Comparison of ENCODE assay signal across 13 cellular contexts in the genomic region with DNA sequence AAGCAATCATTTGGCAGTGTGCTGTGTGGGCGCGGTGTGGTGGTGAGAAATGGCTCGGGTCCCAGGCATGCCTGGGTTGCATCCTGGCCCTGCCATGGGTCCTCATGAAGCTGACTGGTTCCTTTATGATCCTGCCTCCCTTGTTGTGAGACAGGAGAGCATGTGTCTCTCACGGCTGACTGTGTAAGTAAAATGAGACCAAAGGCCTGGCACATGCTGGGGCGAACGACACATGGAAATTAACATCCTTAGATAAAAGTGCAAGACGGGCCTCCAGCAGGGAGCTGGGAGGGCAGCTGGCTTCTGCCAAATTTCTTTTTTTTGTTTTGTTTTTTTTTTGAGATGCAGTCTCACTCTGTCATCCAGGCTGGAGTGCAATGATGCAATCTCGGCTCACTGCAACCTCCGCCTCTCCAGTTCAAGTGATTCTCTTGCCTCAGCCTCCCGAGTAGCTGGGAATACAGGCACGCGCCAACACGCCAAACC. TPM values are rescaled to one million over a fixed set of nuclear protein-coding genes. Genes with fewer than 3 reads are reported as not detected.
DNase-seq lines count a peak whose midpoint lies in the region; ATAC-seq, FAIRE-seq and TF ChIP-seq lines count a peak whose summit lies in the region.
"Had no signal": no experiment of that assay in that cellular context is flagged by ENCODE, and none has a peak within 500 bp of the region (broad histone marks: within the 10 kb centered on the region; RNA-seq: fewer than 3 reads in every experiment).

No MANE protein-coding gene starts in this region.

- H3K4me3 ChIP-seq in Caco-2 (ENCODE audit: low read depth, low read length) (no peak overlapping the region), adrenal gland (no peak overlapping the region), fibroblast of villous mesenchyme (ENCODE audit: low read depth, low read length) (no peak overlapping the region)
- H3K4me3 ChIP-seq: pancreas had no signal

- DNase-seq in Caco-2 (peak in 1 of 2 experiments; percentile 9), adrenal gland (peak in 4 of 7 donors; percentile 25 to 71 (median 40)), fibroblast of villous mesenchyme (ENCODE audit: low read depth) (peak; percentile 80), osteocyte (ENCODE audit: extremely low spot score, unreplicated experiment) (no peak), H4 (ENCODE audit: low spot score) (no peak), urothelium cell line (ENCODE audit: low spot score) (no peak)
- no peak for DNase-seq in stimulated activated naive CD8-positive, alpha-beta T cell treated with anti-CD3 and anti-CD28 coated beads, Interleukin-15, amount 100 ng/mL, for 72 hours
- DNase-seq: activated CD4-positive, alpha-beta T cell treated with anti-CD3 and anti-CD28 coated beads for 1 hour; activated T-cell treated with anti-CD3 and anti-CD28 coated beads, Interleukin-2, amount 50 U/mL, for 4 hours; effector CD8-positive, alpha-beta T cell; pancreas had no signal

- H3K36me3 ChIP-seq in Caco-2 (ENCODE audit: control insufficient read depth, insufficient read depth, low read length) = no peaks in the 10 kb centered on the region
- H3K36me3 ChIP-seq in adrenal gland (replicated peaks in 1 of 2) = no peaks in the 10 kb centered on the region
- H3K36me3 ChIP-seq: pancreas had no signal

- FAIRE-seq in urothelium cell line (lab: Jason Lieb, UNC) = no peak
- FAIRE-seq: pancreas had no signal

- intact Hi-C loops in Caco-2 (cut with micrococcal nuclease; ENCODE audit: unreplicated experiment) (no loop called here), adrenal gland (cut with DNase I) (no loop called here)

- peaks cover 21% of the 10 kb centered on the region for H3K9me3 Mint-ChIP-seq in Caco-2 (ENCODE audit: unreplicated experiment)
- H3K9me3 Mint-ChIP-seq in osteocyte (ENCODE audit: unreplicated experiment) = peaks cover 5% of the 10 kb centered on the region
- no peaks in the 10 kb centered on the region for H3K9me3 Mint-ChIP-seq in stimulated activated naive CD8-positive, alpha-beta T cell treated with anti-CD3 and anti-CD28 coated beads, Interleukin-15, amount 100 ng/mL, for 72 hours
- H3K9me3 Mint-ChIP-seq: activated T-cell treated with anti-CD3 and anti-CD28 coated beads, Interleukin-2, amount 50 U/mL, for 4 hours had no signal

- POLR2A ChIA-PET in Caco-2 (lab: Charles Lee) = no interaction called here

- BruUV-seq in Caco-2 (replicated peaks; lab: Mats Ljungman, UMichigan) = no TSS peak

- H3K4me1 ChIP-seq in Caco-2 (peaks cover 42% of the 10 kb centered on the region), adrenal gland (replicated peaks in 1 of 2) (no peaks in the 10 kb centered on the region)
- H3K4me1 ChIP-seq: pancreas had no signal

- TF ChIP-seq CTCF in Caco-2 (IDR thresholded peaks at IDR 0.05; ENCODE audit: insufficient read depth in 1 of 2, low read depth in 1 of 2, low read length in 1 of 2, severe bottlenecking in 1 of 2, unreplicated experiment in 1 of 2) (no peak), adrenal gland (IDR thresholded peaks at IDR 0.05) (no peak), fibroblast of villous mesenchyme (IDR thresholded peaks at IDR 0.05; ENCODE audit: insufficient read depth, low read depth, low read length) (no peak), osteocyte (IDR thresholded peaks at IDR 0.05) (no peak)

- no peaks in the 10 kb centered on the region for H3K27me3 Mint-ChIP-seq in Caco-2 (ENCODE audit: insufficient read depth, unreplicated experiment)
- H3K27me3 Mint-ChIP-seq in osteocyte (ENCODE audit: unreplicated experiment) = no peaks in the 10 kb centered on the region
- H3K27me3 Mint-ChIP-seq in stimulated activated naive CD8-positive, alpha-beta T cell treated with anti-CD3 and anti-CD28 coated beads, Interleukin-15, amount 100 ng/mL, for 72 hours = peaks cover 22% of the 10 kb centered on the region

- H3K4me3 Mint-ChIP-seq in Caco-2 (ENCODE audit: unreplicated experiment) (no peak overlapping the region), osteocyte (ENCODE audit: unreplicated experiment) (no peak overlapping the region)
- H3K4me3 Mint-ChIP-seq in stimulated activated naive CD8-positive, alpha-beta T cell treated with anti-CD3 and anti-CD28 coated beads, Interleukin-15, amount 100 ng/mL, for 72 hours = no peak overlapping the region
- H3K4me3 Mint-ChIP-seq: activated T-cell treated with anti-CD3 and anti-CD28 coated beads, Interleukin-2, amount 50 U/mL, for 4 hours had no signal

- H3K27me3 ChIP-seq in Caco-2 (replicated peaks; ENCODE audit: control insufficient read depth, insufficient read depth, low read length) = no peaks in the 10 kb centered on the region
- no peaks in the 10 kb centered on the region for H3K27me3 ChIP-seq in adrenal gland
- H3K27me3 ChIP-seq: pancreas had no signal

- H3K4me1 Mint-ChIP-seq in Caco-2 (ENCODE audit: low read depth, unreplicated experiment) = peaks cover 24% of the 10 kb centered on the region
- peaks cover 50% of the 10 kb centered on the region for H3K4me1 Mint-ChIP-seq in osteocyte (ENCODE audit: unreplicated experiment)
- no peaks in the 10 kb centered on the region for H3K4me1 Mint-ChIP-seq in stimulated activated naive CD8-positive, alpha-beta T cell treated with anti-CD3 and anti-CD28 coated beads, Interleukin-15, amount 100 ng/mL, for 72 hours

- TF ChIP-seq POLR2A in adrenal gland (IDR thresholded peaks at IDR 0.05) = no peak

- CTCF ChIA-PET in Caco-2 (lab: Charles Lee) = no interaction called here

- no peaks in the 10 kb centered on the region for H3K36me3 Mint-ChIP-seq in Caco-2 (ENCODE audit: insufficient read depth, unreplicated experiment)
- no peaks in the 10 kb centered on the region for H3K36me3 Mint-ChIP-seq in osteocyte (ENCODE audit: unreplicated experiment)

- H3K27ac ChIP-seq in adrenal gland = peak overlapping the region in 1 of 5 donors; percentile 83
- H3K27ac ChIP-seq: HL-60, pancreas had no signal

- 57 to 77% (median 72%) methylated on average over 13 of the region's 13 CpGs for WGBS in adrenal gland, 4 donors

- H3K27ac Mint-ChIP-seq in Caco-2 (ENCODE audit: unreplicated experiment) (peak overlapping the region; percentile 30), osteocyte (ENCODE audit: unreplicated experiment) (peak overlapping the region; percentile 81)
- H3K27ac Mint-ChIP-seq in stimulated activated naive CD8-positive, alpha-beta T cell treated with anti-CD3 and anti-CD28 coated beads, Interleukin-15, amount 100 ng/mL, for 72 hours = no peak overlapping the region

- ATAC-seq in GM19035 (IDR thresholded peaks at IDR 0.05; ENCODE audit: unreplicated experiment) = no peak
- no peak for ATAC-seq in stimulated activated naive CD8-positive, alpha-beta T cell treated with anti-CD3 and anti-CD28 coated beads, Interleukin-15, amount 100 ng/mL, for 72 hours
- ATAC-seq: activated T-cell treated with anti-CD3 and anti-CD28 coated beads, Interleukin-2, amount 50 U/mL, for 4 hours had no signal

- H3K9me3 ChIP-seq in Caco-2 (peaks cover 25% of the 10 kb centered on the region), adrenal gland (replicated peaks in 1 of 3) (no peaks in the 10 kb centered on the region)
- H3K9me3 ChIP-seq: pancreas had no signal

RNA-seq across cellular contexts. Expression of gene FBLN1, which starts 9.4 kb away (rescaled TPM):
- total RNA-seq in Caco-2 (2022) = 510 and 519 TPM in 2 replicates
- 100 to 1,000 TPM; 113 to 387 (median 243) TPM for total RNA-seq in adrenal gland
- polyA plus RNA-seq in adrenal gland = 100 to 1,000 TPM in 1 of 3 donors, 10 to 100 TPM in 2; 42.1 to 139 (median 83.6) TPM
- 102 and 256 TPM in 2 replicates for total RNA-seq in fibroblast of villous mesenchyme
- 211 and 240 TPM in 2 replicates for total RNA-seq in osteocyte
- 0.37 and 1.0 TPM in 2 replicates for total RNA-seq in H4 (2014; rRNA removed; shearing (Covaris generic))

Comparison
In these comparisons a context has a peak if more than half of its experiments do, and no peak if none do; other contexts are left out.
1. DNase-seq: peak in adrenal gland (4 of 7) and fibroblast of villous mesenchyme (single experiment); none in osteocyte (single experiment), H4 (single experiment), stimulated activated naive CD8-positive, alpha-beta T cell treated with anti-CD3 and anti-CD28 coated beads, Interleukin-15, amount 100 ng/mL, for 72 hours (0 of 2) and urothelium cell line (single experiment).
2. H3K27ac Mint-ChIP-seq: peak in Caco-2 (single experiment) and osteocyte (single experiment); none in stimulated activated naive CD8-positive, alpha-beta T cell treated with anti-CD3 and anti-CD28 coated beads, Interleukin-15, amount 100 ng/mL, for 72 hours (0 of 2).
3. RNA of gene FBLN1, which starts 9.4 kb away (total RNA-seq): 510 to 519 TPM in Caco-2, 113 to 387 TPM in adrenal gland, 102 to 256 TPM in fibroblast of villous mesenchyme and 211 to 240 TPM in osteocyte; 0.37 to 1.0 TPM in H4; every median in the first group is over 10 times any median in the second.